In the genomic region with DNA sequence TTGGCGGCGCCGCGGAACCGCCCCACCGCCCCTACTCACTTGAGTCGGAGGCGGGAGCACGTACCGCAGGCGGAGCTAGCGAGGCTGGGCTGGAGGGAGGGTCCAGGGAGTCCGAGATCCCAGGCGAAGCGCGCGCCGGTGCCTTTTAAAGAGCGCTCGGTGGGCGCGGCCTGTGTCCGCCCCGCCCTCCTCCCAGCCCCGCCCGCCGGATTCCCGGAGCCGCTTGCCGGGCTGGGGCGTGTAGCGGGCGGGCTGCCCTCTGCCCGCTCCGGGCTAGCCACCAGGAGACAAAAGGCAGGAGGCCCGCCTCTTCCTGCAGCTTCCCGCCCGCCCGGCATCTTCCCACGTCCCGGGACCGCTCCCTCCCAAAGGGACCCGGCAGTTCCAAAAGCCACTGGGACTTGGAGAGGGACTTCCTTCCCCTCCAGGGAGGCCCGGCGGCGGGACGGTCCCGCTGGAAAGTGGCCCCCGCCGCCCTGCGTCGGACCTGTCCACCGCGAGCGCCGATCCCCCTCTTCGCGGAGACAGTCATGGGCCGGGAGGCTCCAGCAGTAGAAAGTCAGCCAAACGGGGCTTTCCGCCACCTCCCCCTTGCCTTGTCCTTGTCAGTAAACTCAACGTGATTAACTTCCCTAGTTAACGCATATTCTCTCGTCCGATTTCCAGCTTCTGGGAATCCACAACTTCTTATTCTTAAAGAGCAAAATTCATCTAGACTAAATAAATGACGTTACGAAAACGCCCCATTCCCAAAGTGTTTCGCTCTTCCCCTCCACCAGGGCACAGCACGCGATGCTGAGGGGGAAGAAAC, we compare ENCODE assay signal across 8 cellular contexts. TPM values are rescaled to one million over a fixed set of nuclear protein-coding genes. Genes with fewer than 3 reads are reported as not detected.
DNase-seq lines count a peak whose midpoint lies in the region; ATAC-seq and TF ChIP-seq lines count a peak whose summit lies in the region.

A gene (minus strand): TSS at position 121 of the 811 bp plus-strand sequence. CDS start 12,759 bp downstream, outside the sequence.

- peak within 1 kb of the TSS; percentile 74 for H3K4me3 ChIP-seq in lung

- CTCF ChIA-PET in activated CD4-positive, alpha-beta memory T cell treated with anti-CD3 and anti-CD28 coated beads, Interleukin-2, amount 10 ng/mL, durations not matched to agents 7 days and 5 days (lab: Charles Lee): no interaction called here

- H3K4me3 Mint-ChIP-seq in activated CD4-positive, alpha-beta memory T cell treated with anti-CD3 and anti-CD28 coated beads, Interleukin-2, amount 10 ng/mL, durations not matched to agents 7 days and 5 days: peak within 1 kb of the TSS; percentile 84

- WGBS in lung, 2 donors: 1% methylated on average over 51 to 71 of the region's 71 CpGs

- H3K27ac Mint-ChIP-seq in activated CD4-positive, alpha-beta memory T cell treated with anti-CD3 and anti-CD28 coated beads, Interleukin-2, amount 10 ng/mL, durations not matched to agents 7 days and 5 days: no peak within 1 kb of the TSS

- peaks cover 4 to 9% of the 10 kb centered on the region in 2 donors for H3K4me1 ChIP-seq in lung (ENCODE audit: control insufficient read depth in 2 of 2, insufficient read depth in 2 of 2, low read length in 2 of 2)

- H3K36me3 ChIP-seq in lung (ENCODE audit: control insufficient read depth in 2 of 2, insufficient read depth in 2 of 2, low read length in 2 of 2): no peaks in the 10 kb centered on the region

- H3K4me1 Mint-ChIP-seq in activated CD4-positive, alpha-beta memory T cell treated with anti-CD3 and anti-CD28 coated beads, Interleukin-2, amount 10 ng/mL, durations not matched to agents 7 days and 5 days: peaks cover 13% of the 10 kb centered on the region

- no peaks in the 10 kb centered on the region for H3K36me3 Mint-ChIP-seq in activated CD4-positive, alpha-beta memory T cell treated with anti-CD3 and anti-CD28 coated beads, Interleukin-2, amount 10 ng/mL, durations not matched to agents 7 days and 5 days (ENCODE audit: low read depth)

- no peaks in the 10 kb centered on the region for H3K9me3 ChIP-seq in lung (ENCODE audit: control insufficient read depth in 2 of 2, insufficient read depth in 1 of 2, low read length in 1 of 2)

- peaks cover 67% of the 10 kb centered on the region for H3K27me3 Mint-ChIP-seq in activated CD4-positive, alpha-beta memory T cell treated with anti-CD3 and anti-CD28 coated beads, Interleukin-2, amount 10 ng/mL, durations not matched to agents 7 days and 5 days

- no peak for TF ChIP-seq CTCF in lung (IDR thresholded peaks at IDR 0.05; ENCODE audit: control extremely low read depth, extremely low read depth)

- DNase-seq in C1 segment of cervical spinal cord (lab: John Stamatoyannopoulos, UW): peak in 12 of 14 donors; percentile 18 to 70 (median 30)
- peak; percentile 96 for DNase-seq in NCI-H748 (lab: John Stamatoyannopoulos, UW; ENCODE audit: unreplicated experiment)
- peak; percentile 69 for DNase-seq in activated CD4-positive, alpha-beta memory T cell treated with anti-CD3 and anti-CD28 coated beads, Interleukin-2, amount 10 ng/mL, durations not matched to agents 7 days and 5 days
- DNase-seq in effector CD8-positive, alpha-beta T cell (lab: John Stamatoyannopoulos, UW): peak; percentile 47
- DNase-seq in lung (ENCODE audit: low spot score): peak; percentile 84
- peak; percentile 13 to 57 (median 48) for DNase-seq in stimulated activated CD4-positive, alpha-beta T cell treated with anti-CD3 and anti-CD28 coated beads, TNF-alpha, amount 100 ng/mL, for 4 hours (ENCODE audit: low read depth in 3 of 3)

- ATAC-seq in GM19324 (IDR thresholded peaks at IDR 0.05; ENCODE audit: low FRiP score, unreplicated experiment): peak; percentile 93
- ATAC-seq in HG03457 (IDR thresholded peaks at IDR 0.05; ENCODE audit: unreplicated experiment): peak; percentile 79
- peak; percentile 97 for ATAC-seq in lung (ENCODE audit: insufficient read depth, low FRiP score)

- H3K9me3 Mint-ChIP-seq in activated CD4-positive, alpha-beta memory T cell treated with anti-CD3 and anti-CD28 coated beads, Interleukin-2, amount 10 ng/mL, durations not matched to agents 7 days and 5 days: no peaks in the 10 kb centered on the region

- H3K27me3 ChIP-seq in lung (ENCODE audit: control insufficient read depth, insufficient read depth): no peaks in the 10 kb centered on the region

- peak within 1 kb of the TSS; percentile 89 to 96 for H3K27ac ChIP-seq in lung (ENCODE audit: low read depth in 1 of 2, low read length in 1 of 2)

- POLR2A ChIA-PET in activated CD4-positive, alpha-beta memory T cell treated with anti-CD3 and anti-CD28 coated beads, Interleukin-2, amount 10 ng/mL, durations not matched to agents 7 days and 5 days (lab: Charles Lee): no interaction called here

RNA-seq across cellular contexts. Expression of the gene that starts here (rescaled TPM):
- total RNA-seq in activated CD4-positive, alpha-beta memory T cell treated with anti-CD3 and anti-CD28 coated beads, Interleukin-2, amount 10 ng/mL, durations not matched to agents 7 days and 5 days: under 1 TPM in 1 of 2 experiments, not detected in 1; 0.15 TPM
- 10 to 100 TPM; 13.5 to 16.0 TPM for total RNA-seq in lung
- polyA plus RNA-seq in lung: 10 to 100 TPM; 15.7 to 21.9 TPM

Comparison
In these comparisons a context has a peak if more than half of its experiments do, and no peak if none do; other contexts are left out.
1. Peak in every context shown above with its lines: DNase-seq, ATAC-seq, H3K4me3 ChIP-seq and H3K27ac ChIP-seq.
2. RNA of the gene that starts here (total RNA-seq): 13.5 to 16.0 TPM in lung; 0.15 TPM in activated CD4-positive, alpha-beta memory T cell treated with anti-CD3 and anti-CD28 coated beads, Interleukin-2, amount 10 ng/mL, durations not matched to agents 7 days and 5 days; every median in the first group is over 10 times any median in the second.
3. Peak in DNase-seq in activated CD4-positive, alpha-beta memory T cell treated with anti-CD3 and anti-CD28 coated beads, Interleukin-2, amount 10 ng/mL, durations not matched to agents 7 days and 5 days; RNA of the gene not detected or under 1 TPM.
4. DNase-seq: peak in every context shown above with its lines; median percentile 96 in NCI-H748; 84 in lung; 69 in activated CD4-positive, alpha-beta memory T cell treated with anti-CD3 and anti-CD28 coated beads, Interleukin-2, amount 10 ng/mL, durations not matched to agents 7 days and 5 days; 48 in stimulated activated CD4-positive, alpha-beta T cell treated with anti-CD3 and anti-CD28 coated beads, TNF-alpha, amount 100 ng/mL, for 4 hours; 47 in effector CD8-positive, alpha-beta T cell; 30 in C1 segment of cervical spinal cord.